In the genomic region with DNA sequence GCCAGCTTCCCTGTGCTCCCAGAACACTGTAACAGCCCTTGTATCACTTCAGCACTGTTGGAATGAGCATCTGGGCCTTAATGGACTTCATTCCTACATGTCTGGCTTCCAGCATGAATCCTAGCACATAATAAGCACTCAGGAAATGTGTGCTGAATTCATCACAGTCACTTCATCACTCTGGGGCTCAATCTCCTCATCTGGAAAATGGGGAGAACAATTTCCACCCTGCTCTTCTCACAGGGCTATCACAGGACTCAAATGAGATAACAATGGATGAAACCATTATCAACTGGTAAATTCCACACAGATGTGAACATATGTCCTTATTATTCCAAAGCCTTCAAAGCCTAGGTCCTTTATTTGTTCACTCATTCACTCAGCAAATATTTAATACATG, we compare ENCODE assay signal across 35 cellular contexts. TPM values are rescaled to one million over a fixed set of nuclear protein-coding genes. Genes with fewer than 3 reads are reported as not detected.
"Had no signal": no experiment of that assay in that cellular context is flagged by ENCODE, and none has a peak within 500 bp of the region (broad histone marks: within the 10 kb centered on the region; RNA-seq: fewer than 3 reads in every experiment).

No MANE protein-coding gene starts in this region.

- H3K27ac Mint-ChIP-seq: activated B cell treated with CpG ODN at 0.5 μM for 24 hours; activated CD4-positive, alpha-beta memory T cell treated with anti-CD3 and anti-CD28 coated beads, Interleukin-2, amount 10 ng/mL, durations not matched to agents 7 days and 5 days; activated CD8-positive, alpha-beta memory T cell treated with anti-CD3 and anti-CD28 coated beads, Interleukin-2, amount 10 ng/mL, durations not matched to agents 7 days and 5 days; activated naive CD4-positive, alpha-beta T cell treated with anti-CD3 and anti-CD28 coated beads, Interleukin-2, amount 10 ng/mL, durations not matched to agents 7 days and 5 days; activated naive CD8-positive, alpha-beta T cell; activated naive CD8-positive, alpha-beta T cell treated with anti-CD3 and anti-CD28 coated beads, Interleukin-2, amount 50 U/mL, for 24 hours; brain; T-cell; T-helper 17 cell had no signal

- H2AFZ ChIP-seq: PC-9 had no signal

- DNase-seq: activated B cell treated with CpG ODN at 0.5 μM for 24 hours; activated CD4-positive, alpha-beta memory T cell treated with anti-CD3 and anti-CD28 coated beads, Interleukin-2, amount 10 ng/mL, durations not matched to agents 7 days and 5 days; activated CD4-positive, alpha-beta T cell treated with anti-CD3 and anti-CD28 coated beads for 4 hours; activated CD4-positive, CD25-positive, alpha-beta regulatory T cell treated with anti-CD3 and anti-CD28 coated beads, Interleukin-2, amount 50 U/mL, for 72 hours; activated CD8-positive, alpha-beta memory T cell treated with anti-CD3 and anti-CD28 coated beads for 24 hours; activated CD8-positive, alpha-beta memory T cell treated with anti-CD3 and anti-CD28 coated beads, Interleukin-2, amount 10 ng/mL, durations not matched to agents 7 days and 5 days; activated CD8-positive, alpha-beta memory T cell treated with anti-CD3 and anti-CD28 coated beads, Interleukin-2, amount 50 U/mL, for 48 hours; activated effector memory CD4-positive, alpha-beta T cell treated with Interleukin-2 at 50 U/mL for 16 hours; activated naive CD4-positive, alpha-beta T cell treated with anti-CD3 and anti-CD28 coated beads, Interleukin-2, amount 10 ng/mL, durations not matched to agents 7 days and 5 days; activated naive CD8-positive, alpha-beta T cell treated with anti-CD3 and anti-CD28 coated beads, Interleukin-2, amount 50 U/mL, for 24 hours; activated T-cell treated with anti-CD3 and anti-CD28 coated beads, Interleukin-2, amount 50 U/mL, for 48 hours; anterior cingulate cortex; caudate nucleus; cerebellar nuclear complex; NCI-H1092; NCI-H1436 treated with DMSO at 0.1 percent for 48 hours; NCI-H1694 treated with DMSO at 0.1 percent for 48 hours; NCI-H2029; NCI-H345; NCI-H524 treated with DMSO at 0.1 percent for 48 hours; NCI-H748 treated with DMSO at 0.1 percent for 48 hours; NK-92 treated with Interleukin-12 subunit alpha and Interleukin-12 subunit beta, amount 100 ng/mL, for 24 hours; PC-9; SIG-M5; T-cell; T-helper 17 cell had no signal

- H3K27me3 Mint-ChIP-seq: activated B cell treated with CpG ODN at 0.5 μM for 24 hours; activated naive CD8-positive, alpha-beta T cell; T-cell had no signal

- H3K4me1 Mint-ChIP-seq: activated CD4-positive, alpha-beta memory T cell treated with anti-CD3 and anti-CD28 coated beads, Interleukin-2, amount 10 ng/mL, durations not matched to agents 7 days and 5 days; activated naive CD4-positive, alpha-beta T cell treated with anti-CD3 and anti-CD28 coated beads, Interleukin-2, amount 10 ng/mL, durations not matched to agents 7 days and 5 days; brain; T-cell; T-helper 17 cell had no signal

- ATAC-seq: activated CD8-positive, alpha-beta memory T cell treated with anti-CD3 and anti-CD28 coated beads, Interleukin-2, amount 10 ng/mL, durations not matched to agents 7 days and 5 days; activated naive CD8-positive, alpha-beta T cell treated with anti-CD3 and anti-CD28 coated beads, Interleukin-2, amount 50 U/mL, for 24 hours; Right ventricle myocardium inferior; SK-N-SH treated with all-trans-retinoic acid at 6 μM for 48 hours; T-cell; T-helper 17 cell had no signal

- H3K9me3 Mint-ChIP-seq: activated B cell treated with CpG ODN at 0.5 μM for 24 hours; activated CD4-positive, alpha-beta memory T cell treated with anti-CD3 and anti-CD28 coated beads, Interleukin-2, amount 10 ng/mL, durations not matched to agents 7 days and 5 days; activated naive CD4-positive, alpha-beta T cell treated with anti-CD3 and anti-CD28 coated beads, Interleukin-2, amount 10 ng/mL, durations not matched to agents 7 days and 5 days; activated naive CD8-positive, alpha-beta T cell treated with anti-CD3 and anti-CD28 coated beads, Interleukin-2, amount 50 U/mL, for 24 hours; brain; T-cell had no signal

- H3K36me3 Mint-ChIP-seq: activated CD8-positive, alpha-beta memory T cell treated with anti-CD3 and anti-CD28 coated beads, Interleukin-2, amount 10 ng/mL, durations not matched to agents 7 days and 5 days; activated naive CD4-positive, alpha-beta T cell treated with anti-CD3 and anti-CD28 coated beads, Interleukin-2, amount 10 ng/mL, durations not matched to agents 7 days and 5 days; activated naive CD8-positive, alpha-beta T cell; T-cell had no signal

- FAIRE-seq: bronchial epithelial cell, colon, RCC 7860 had no signal

- H3K4me3 Mint-ChIP-seq: activated B cell treated with CpG ODN at 0.5 μM for 24 hours; activated CD4-positive, alpha-beta memory T cell treated with anti-CD3 and anti-CD28 coated beads, Interleukin-2, amount 10 ng/mL, durations not matched to agents 7 days and 5 days; activated CD8-positive, alpha-beta memory T cell treated with anti-CD3 and anti-CD28 coated beads, Interleukin-2, amount 10 ng/mL, durations not matched to agents 7 days and 5 days; activated naive CD4-positive, alpha-beta T cell treated with anti-CD3 and anti-CD28 coated beads, Interleukin-2, amount 10 ng/mL, durations not matched to agents 7 days and 5 days; activated naive CD8-positive, alpha-beta T cell; activated naive CD8-positive, alpha-beta T cell treated with anti-CD3 and anti-CD28 coated beads, Interleukin-2, amount 50 U/mL, for 24 hours; brain; T-cell; T-helper 17 cell had no signal

- H3K4me3 ChIP-seq: PC-9 had no signal

- H3K27ac ChIP-seq: PC-9, RWPE1, VCaP had no signal

RNA-seq across cellular contexts. Expression of gene RAB3B, which starts 12.4 kb away (rescaled TPM):
- total RNA-seq: Right ventricle myocardium inferior had no signal
